Comparison of ENCODE assay signal across 8 cellular contexts in genomic region chr3:142022381-142022780, GRCh38.
DNase-seq lines count a peak whose midpoint lies in the region; ATAC-seq, FAIRE-seq and TF ChIP-seq lines count a peak whose summit lies in the region.

No MANE protein-coding gene starts in this region.

- H3K36me3 ChIP-seq in Panc1 (ENCODE audit: control insufficient read depth, insufficient read depth, low read length) (no peaks in the 10 kb centered on the region), liver (ENCODE audit: control insufficient read depth in 4 of 4, insufficient read depth in 3 of 4, low read depth in 1 of 4, low read length in 3 of 4) (no peaks in the 10 kb centered on the region)

- H3K27ac ChIP-seq in Panc1 (ENCODE audit: low read length) (no peak overlapping the region), liver (ENCODE audit: low read depth in 1 of 2, low read length in 2 of 2) (no peak overlapping the region)

- no peak overlapping the region for H3K9ac ChIP-seq in liver (ENCODE audit: low read depth in 1 of 2, low read length in 2 of 2)

- BruUV-seq in Panc1 (replicated peaks; lab: Mats Ljungman, UMichigan): no TSS peak

- H3K9me3 ChIP-seq in Panc1 (ENCODE audit: control insufficient read depth, insufficient read depth, low read depth, low read length): no peaks in the 10 kb centered on the region
- no peaks in the 10 kb centered on the region for H3K9me3 ChIP-seq in liver (ENCODE audit: control insufficient read depth in 4 of 4, low read length in 3 of 4)

- intact Hi-C loops in Panc1 (cut with micrococcal nuclease; ENCODE audit: unreplicated experiment): loop anchor here (5.0 kb wide), 1 partner anchor 85 kb away; no protein-coding TSS in a partner anchor

- TF ChIP-seq CTCF in D721Med (IDR thresholded peaks at IDR 0.05; ENCODE audit: insufficient read depth, missing control alignments) (peak; percentile 23), Panc1 (IDR thresholded peaks at IDR 0.05) (no peak), liver (IDR thresholded peaks at IDR 0.05; ENCODE audit: low read depth, low read length, missing input control) (no peak)

- no peak for FAIRE-seq in D721Med (lab: Jason Lieb, UNC)

- CTCF ChIA-PET in Panc1 (lab: Charles Lee): interaction anchor here (0.6 kb wide), 2 partner anchors 93 to 122 kb away, joined by 3 to 18 read pairs; no protein-coding TSS in a partner anchor

- DNase-seq in D721Med (ENCODE audit: insufficient read length, low spot score) (no peak), Panc1 (ENCODE audit: low read depth, low spot score) (no peak), NCI-H1930 (lab: John Stamatoyannopoulos, UW) (no peak), RKO (ENCODE audit: low spot score) (no peak)
- no peak for DNase-seq in stimulated activated CD8-positive, alpha-beta memory T cell treated with anti-CD3 and anti-CD28 coated beads, Interleukin-4, amount 100 ng/mL, for 48 hours

- POLR2A ChIA-PET in Panc1 (lab: Charles Lee): no interaction called here

- H3K4me1 ChIP-seq in Panc1 (ENCODE audit: control insufficient read depth, insufficient read depth, low read length) (peaks cover 3% of the 10 kb centered on the region; the same call in 1 of the 2 replicates), liver (ENCODE audit: control insufficient read depth in 4 of 4, insufficient read depth in 4 of 4, low read length in 3 of 4) (peaks cover 0 to 2% (median 0%) of the 10 kb centered on the region in 4 donors)

- 93% methylated on average over 1 of the region's 1 CpG for WGBS in liver

- no peaks in the 10 kb centered on the region for H3K27me3 ChIP-seq in Panc1 (ENCODE audit: control insufficient read depth, insufficient read depth, low read length)
- no peaks in the 10 kb centered on the region for H3K27me3 ChIP-seq in liver (ENCODE audit: control insufficient read depth in 4 of 4, insufficient read depth in 4 of 4, low read length in 3 of 4)

- no peak overlapping the region for H3K4me3 ChIP-seq in Panc1 (ENCODE audit: low read depth in 2 of 2, low read length in 2 of 2)
- no peak overlapping the region for H3K4me3 ChIP-seq in liver (ENCODE audit: low read depth in 1 of 3, low read length in 3 of 3)

- ATAC-seq in GM18909 (IDR thresholded peaks at IDR 0.05; ENCODE audit: poor library complexity, unreplicated experiment) (peak; percentile 83), HG03103 (IDR thresholded peaks at IDR 0.05; ENCODE audit: low read depth, unreplicated experiment) (peak; percentile 62), Panc1 (peak; percentile 68; the same call in 1 of the 2 replicates)

- peak; percentile 55 for TF ChIP-seq RAD21 in liver (IDR thresholded peaks at IDR 0.05)

- in situ Hi-C loops in Panc1 (cut with HindIII; ENCODE audit: low pct_unique_long_range_greater_than_20kb, low sequenced_read_pairs): no loop called here

TF ChIP-seq in liver, 16 proteins besides CTCF, POLR2A, EP300 and RAD21:
- TF ChIP-seq, protein P1, sequence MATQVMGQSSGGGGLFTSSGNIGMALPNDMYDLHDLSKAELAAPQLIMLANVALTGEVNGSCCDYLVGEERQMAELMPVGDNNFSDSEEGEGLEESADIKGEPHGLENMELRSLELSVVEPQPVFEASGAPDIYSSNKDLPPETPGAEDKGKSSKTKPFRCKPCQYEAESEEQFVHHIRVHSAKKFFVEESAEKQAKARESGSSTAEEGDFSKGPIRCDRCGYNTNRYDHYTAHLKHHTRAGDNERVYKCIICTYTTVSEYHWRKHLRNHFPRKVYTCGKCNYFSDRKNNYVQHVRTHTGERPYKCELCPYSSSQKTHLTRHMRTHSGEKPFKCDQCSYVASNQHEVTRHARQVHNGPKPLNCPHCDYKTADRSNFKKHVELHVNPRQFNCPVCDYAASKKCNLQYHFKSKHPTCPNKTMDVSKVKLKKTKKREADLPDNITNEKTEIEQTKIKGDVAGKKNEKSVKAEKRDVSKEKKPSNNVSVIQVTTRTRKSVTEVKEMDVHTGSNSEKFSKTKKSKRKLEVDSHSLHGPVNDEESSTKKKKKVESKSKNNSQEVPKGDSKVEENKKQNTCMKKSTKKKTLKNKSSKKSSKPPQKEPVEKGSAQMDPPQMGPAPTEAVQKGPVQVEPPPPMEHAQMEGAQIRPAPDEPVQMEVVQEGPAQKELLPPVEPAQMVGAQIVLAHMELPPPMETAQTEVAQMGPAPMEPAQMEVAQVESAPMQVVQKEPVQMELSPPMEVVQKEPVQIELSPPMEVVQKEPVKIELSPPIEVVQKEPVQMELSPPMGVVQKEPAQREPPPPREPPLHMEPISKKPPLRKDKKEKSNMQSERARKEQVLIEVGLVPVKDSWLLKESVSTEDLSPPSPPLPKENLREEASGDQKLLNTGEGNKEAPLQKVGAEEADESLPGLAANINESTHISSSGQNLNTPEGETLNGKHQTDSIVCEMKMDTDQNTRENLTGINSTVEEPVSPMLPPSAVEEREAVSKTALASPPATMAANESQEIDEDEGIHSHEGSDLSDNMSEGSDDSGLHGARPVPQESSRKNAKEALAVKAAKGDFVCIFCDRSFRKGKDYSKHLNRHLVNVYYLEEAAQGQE (IDR thresholded peaks at IDR 0.05): no peak
- TF ChIP-seq SP1 (IDR thresholded peaks at IDR 0.05) (no peak), YY1 (IDR thresholded peaks at IDR 0.05) (no peak), NR2F2 (IDR thresholded peaks at IDR 0.05) (no peak), RXRA (IDR thresholded peaks at IDR 0.05) (no peak), FOXA2 (IDR thresholded peaks at IDR 0.05) (no peak), HNF4A (conservative IDR thresholded peaks at IDR 0.05) (no peak), EGR1 (IDR thresholded peaks at IDR 0.05; ENCODE audit: low read depth in 2 of 2) (no peak), ATF3 (IDR thresholded peaks at IDR 0.05) (no peak), MAX (IDR thresholded peaks at IDR 0.05) (no peak), JUND (IDR thresholded peaks at IDR 0.05) (no peak), TAF1 (conservative IDR thresholded peaks at IDR 0.05) (no peak), HNF4G (IDR thresholded peaks at IDR 0.05) (no peak), FOXA1 (IDR thresholded peaks at IDR 0.05) (no peak), GABPA (IDR thresholded peaks at IDR 0.05 in 1 of 2, conservative IDR thresholded peaks at IDR 0.05 in 1 of 2) (no peak)
- TF ChIP-seq, protein P2, sequence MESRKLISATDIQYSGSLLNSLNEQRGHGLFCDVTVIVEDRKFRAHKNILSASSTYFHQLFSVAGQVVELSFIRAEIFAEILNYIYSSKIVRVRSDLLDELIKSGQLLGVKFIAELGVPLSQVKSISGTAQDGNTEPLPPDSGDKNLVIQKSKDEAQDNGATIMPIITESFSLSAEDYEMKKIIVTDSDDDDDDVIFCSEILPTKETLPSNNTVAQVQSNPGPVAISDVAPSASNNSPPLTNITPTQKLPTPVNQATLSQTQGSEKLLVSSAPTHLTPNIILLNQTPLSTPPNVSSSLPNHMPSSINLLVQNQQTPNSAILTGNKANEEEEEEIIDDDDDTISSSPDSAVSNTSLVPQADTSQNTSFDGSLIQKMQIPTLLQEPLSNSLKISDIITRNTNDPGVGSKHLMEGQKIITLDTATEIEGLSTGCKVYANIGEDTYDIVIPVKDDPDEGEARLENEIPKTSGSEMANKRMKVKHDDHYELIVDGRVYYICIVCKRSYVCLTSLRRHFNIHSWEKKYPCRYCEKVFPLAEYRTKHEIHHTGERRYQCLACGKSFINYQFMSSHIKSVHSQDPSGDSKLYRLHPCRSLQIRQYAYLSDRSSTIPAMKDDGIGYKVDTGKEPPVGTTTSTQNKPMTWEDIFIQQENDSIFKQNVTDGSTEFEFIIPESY (IDR thresholded peaks at IDR 0.05): no peak
